ENCODE assay signal across 10 cellular contexts in genomic region chrX:77264490-77264889, GRCh38.
"Had no signal": no experiment of that assay in that cellular context is flagged by ENCODE, and none has a peak within 500 bp of the region (broad histone marks: within the 10 kb centered on the region; RNA-seq: fewer than 3 reads in every experiment).

No MANE protein-coding gene starts in this region.

- DNase-seq: IMR-90, Karpas-422, Kasumi-1, KBM-7, KG1 had no signal

- H3K27ac Mint-ChIP-seq: IgD-negative memory B cell had no signal

- H3K9ac ChIP-seq: KMS-11 had no signal

- H3K4me2 ChIP-seq: KMS-11 had no signal

- H3K27ac ChIP-seq: HL-60, KMS-11 had no signal

- FAIRE-seq: HepG2, HTR-8/SVneo had no signal

- H3K27me3 Mint-ChIP-seq: IgD-negative memory B cell had no signal

- ATAC-seq: HepG2 had no signal

- H3K36me3 Mint-ChIP-seq: IgD-negative memory B cell had no signal

- H3K4me3 Mint-ChIP-seq: IgD-negative memory B cell had no signal
